In genomic region chr9:114738581-114739316, GRCh38 we compare ENCODE assay signal across 8 cellular contexts. TPM values are rescaled to one million over a fixed set of nuclear protein-coding genes. Genes with fewer than 3 reads are reported as not detected.
DNase-seq lines count a peak whose midpoint lies in the region; ATAC-seq and TF ChIP-seq lines count a peak whose summit lies in the region.

No MANE protein-coding gene starts in this region.

- H3K4me1 Mint-ChIP-seq in HFFc6 (ENCODE audit: low read depth): peaks cover 33% of the 10 kb centered on the region

- no peak overlapping the region for H3K4me3 ChIP-seq in cardiac fibroblast (replicated peaks in 1 of 2; ENCODE audit: low read depth in 2 of 2, low read length in 2 of 2)

- H3K27me3 Mint-ChIP-seq in HFFc6 (ENCODE audit: insufficient read depth): peaks cover 3% of the 10 kb centered on the region; the same call in 1 of the 2 replicates

- H3K36me3 Mint-ChIP-seq in HFFc6 (ENCODE audit: low read depth): no peaks in the 10 kb centered on the region

- peak; percentile 97 for TF ChIP-seq CTCF in HFFc6 (IDR thresholded peaks at IDR 0.05)
- TF ChIP-seq CTCF in cardiac fibroblast (IDR thresholded peaks at IDR 0.05; ENCODE audit: low read depth, low read length): peak; percentile 83

- H3K4me3 Mint-ChIP-seq in HFFc6: no peak overlapping the region

- ATAC-seq in HG02763 (IDR thresholded peaks at IDR 0.05; ENCODE audit: unreplicated experiment): no peak

- no peak overlapping the region for H3K27ac Mint-ChIP-seq in HFFc6

- H3K9me3 Mint-ChIP-seq in HFFc6: no peaks in the 10 kb centered on the region

- DNase-seq in DMS53 (lab: John Stamatoyannopoulos, UW): peak; percentile 90
- DNase-seq in HFFc6: peak; percentile 84
- peak; percentile 70 for DNase-seq in NCI-H226
- peak; percentile 22 to 43 (median 28) for DNase-seq in activated CD4-positive, CD25-positive, alpha-beta regulatory T cell (lab: John Stamatoyannopoulos, UW)
- peak; percentile 90 to 94 for DNase-seq in cardiac fibroblast (ENCODE audit: low read depth in 2 of 2)
- peak; percentile 87 for DNase-seq in islet precursor cell
- DNase-seq in stimulated activated CD4-positive, alpha-beta T cell treated with anti-CD3 and anti-CD28 coated beads, Interleukin-2, amount 100 ng/mL, for 4 hours (ENCODE audit: low read depth): peak; percentile 67

RNA-seq across cellular contexts. Expression of gene TEX48, which starts 56.8 kb away (rescaled TPM):
- total RNA-seq in HFFc6 (2021; fragmentation: NEBNext Ultra II Directional; extraction: Animal tissue kit (Norgen Biotek cat#: 25700)): not detected

Comparison
In these comparisons a context has a peak if more than half of its experiments do, and no peak if none do; other contexts are left out.
1. DNase-seq: peak in every context shown above with its lines; median percentile 92 in cardiac fibroblast; 90 in DMS53; 87 in islet precursor cell; 84 in HFFc6; 70 in NCI-H226; 67 in stimulated activated CD4-positive, alpha-beta T cell treated with anti-CD3 and anti-CD28 coated beads, Interleukin-2, amount 100 ng/mL, for 4 hours; 28 in activated CD4-positive, CD25-positive, alpha-beta regulatory T cell.